ENCODE assay signal across 1 cellular context in the genomic region with DNA sequence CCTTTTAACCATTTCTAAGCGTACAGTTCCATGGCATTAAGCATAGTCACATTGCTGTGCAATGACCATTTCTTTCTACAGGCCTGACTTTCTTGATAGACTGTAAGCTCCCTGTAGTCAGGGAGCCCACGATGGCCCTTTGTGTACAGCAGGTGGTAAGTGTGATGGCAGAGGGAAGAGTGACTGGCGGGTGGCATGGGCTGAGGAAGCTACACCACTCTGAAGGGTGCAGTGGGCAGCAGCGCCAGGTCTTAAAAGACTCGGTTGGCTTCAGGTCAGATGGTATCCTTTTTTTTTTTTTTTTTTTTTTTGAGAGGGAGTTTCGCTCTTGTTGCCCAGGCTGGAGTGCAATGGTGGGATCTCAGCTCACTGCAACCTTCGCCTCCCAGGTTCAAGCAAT.
TF ChIP-seq lines count a peak whose summit lies in the region.

No MANE protein-coding gene starts in this region.

TF ChIP-seq in H1, 55 proteins besides CTCF, POLR2A, EP300 and RAD21:
- TF ChIP-seq SIX5 (IDR thresholded peaks at IDR 0.05; ENCODE audit: low read depth, low read length) (no peak), RBBP5 (IDR thresholded peaks at IDR 0.05; ENCODE audit: borderline replicate concordance, low read depth, low read length) (no peak)
